ENCODE assay signal across 12 cellular contexts in genomic region chr16:14007460-14007859, GRCh38.
DNase-seq lines count a peak whose midpoint lies in the region; ATAC-seq lines count a peak whose summit lies in the region.
"Had no signal": no experiment of that assay in that cellular context is flagged by ENCODE, and none has a peak within 500 bp of the region (broad histone marks: within the 10 kb centered on the region; RNA-seq: fewer than 3 reads in every experiment).

No MANE protein-coding gene starts in this region.

- DNase-seq in activated CD4-positive, CD25-positive, alpha-beta regulatory T cell treated with anti-CD3 and anti-CD28 coated beads, Interleukin-2, amount 50 U/mL, for 72 hours: no peak
- DNase-seq in amniotic epithelial cell (ENCODE audit: low read depth): peak; percentile 11
- no peak for DNase-seq in stimulated activated naive B cell treated with anti-CD40 and anti-IgM and Interleukin-4, amounts not matched to agents 10 μg/mL and 1 μg/mL and 100 μg/mL, for 72 hours
- DNase-seq in Right ventricle myocardium inferior (ENCODE audit: missing footprints): no peak
- DNase-seq in Ammon's horn (ENCODE audit: low spot score): no peak
- no peak for DNase-seq in amygdala (lab: John Stamatoyannopoulos, UW)
- DNase-seq: AML-193, KG1, midbrain had no signal

- ATAC-seq in activated CD4-positive, CD25-positive, alpha-beta regulatory T cell treated with anti-CD3 and anti-CD28 coated beads, Interleukin-2, amount 50 U/mL, for 24 hours: peak; percentile 9 to 27
- peak; percentile 59 for ATAC-seq in HG03565 (IDR thresholded peaks at IDR 0.05; ENCODE audit: unreplicated experiment)
- peak; percentile 59 to 63 for ATAC-seq in stimulated activated naive B cell treated with anti-CD40 and anti-IgM and Interleukin-4, amounts not matched to agents 10 μg/mL and 1 μg/mL and 100 μg/mL, for 72 hours (replicated peaks)
- ATAC-seq in Right ventricle myocardium inferior: no peak

- no peaks in the 10 kb centered on the region for H3K9me3 Mint-ChIP-seq in stimulated activated naive B cell treated with anti-CD40 and anti-IgM and Interleukin-4, amounts not matched to agents 10 μg/mL and 1 μg/mL and 100 μg/mL, for 72 hours
- H3K9me3 Mint-ChIP-seq: activated T-helper 1 cell treated with anti-CD3 and anti-CD28 coated beads, Interleukin-12 subunit alpha, Interleukin-12 subunit beta, Interleukin-2, Interleukin-4 antibody, amounts not matched to agents 30 ng/mL and 10 ng/mL and 1 ng/mL, durations not matched to agents 14 hours and 24 hours and 36 hours had no signal

- H3K4me3 Mint-ChIP-seq in stimulated activated naive B cell treated with anti-CD40 and anti-IgM and Interleukin-4, amounts not matched to agents 10 μg/mL and 1 μg/mL and 100 μg/mL, for 72 hours: no peak overlapping the region
- H3K4me3 Mint-ChIP-seq: activated T-helper 1 cell treated with anti-CD3 and anti-CD28 coated beads, Interleukin-12 subunit alpha, Interleukin-12 subunit beta, Interleukin-2, Interleukin-4 antibody, amounts not matched to agents 30 ng/mL and 10 ng/mL and 1 ng/mL, durations not matched to agents 14 hours and 24 hours and 36 hours had no signal

- H3K4me1 Mint-ChIP-seq in stimulated activated naive B cell treated with anti-CD40 and anti-IgM and Interleukin-4, amounts not matched to agents 10 μg/mL and 1 μg/mL and 100 μg/mL, for 72 hours: peaks cover 26 to 39% of the 10 kb centered on the region in 2 donors

- H3K27me3 Mint-ChIP-seq in stimulated activated naive B cell treated with anti-CD40 and anti-IgM and Interleukin-4, amounts not matched to agents 10 μg/mL and 1 μg/mL and 100 μg/mL, for 72 hours: peaks cover 13 to 29% of the 10 kb centered on the region in 2 donors

- H3K36me3 Mint-ChIP-seq in stimulated activated naive B cell treated with anti-CD40 and anti-IgM and Interleukin-4, amounts not matched to agents 10 μg/mL and 1 μg/mL and 100 μg/mL, for 72 hours: no peaks in the 10 kb centered on the region

- intact Hi-C loops in Right ventricle myocardium inferior (cut with DNase I): no loop called here

- no peak overlapping the region for H3K27ac Mint-ChIP-seq in stimulated activated naive B cell treated with anti-CD40 and anti-IgM and Interleukin-4, amounts not matched to agents 10 μg/mL and 1 μg/mL and 100 μg/mL, for 72 hours
- H3K27ac Mint-ChIP-seq: activated T-helper 1 cell treated with anti-CD3 and anti-CD28 coated beads, Interleukin-12 subunit alpha, Interleukin-12 subunit beta, Interleukin-2, Interleukin-4 antibody, amounts not matched to agents 30 ng/mL and 10 ng/mL and 1 ng/mL, durations not matched to agents 14 hours and 24 hours and 36 hours had no signal
